23 cellular contexts compared by ENCODE assay signal in the genomic region with DNA sequence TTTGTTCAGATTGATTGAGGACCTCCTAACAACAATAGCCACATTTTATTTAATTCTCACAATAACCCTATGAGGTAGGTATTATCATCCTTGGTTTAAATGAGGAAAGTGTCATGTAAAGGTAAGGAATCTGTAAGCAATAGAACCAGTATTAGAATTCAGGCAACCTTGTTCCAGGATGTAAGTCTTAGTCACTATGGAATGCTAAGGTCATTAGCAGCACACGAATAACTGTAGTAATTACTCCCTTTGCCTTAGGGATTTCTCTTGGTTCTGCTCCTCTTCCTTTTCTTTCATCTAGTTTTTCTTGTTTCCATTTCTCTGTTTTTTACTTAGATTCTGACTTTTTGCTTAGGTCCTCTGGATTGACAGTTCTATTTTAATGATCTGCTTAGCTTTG. TPM values are rescaled to one million over a fixed set of nuclear protein-coding genes. Genes with fewer than 3 reads are reported as not detected.
A peak's percentile ranks its signal among the peaks of the same experiment; 100 is the strongest.
DNase-seq lines count a peak whose midpoint lies in the region; ATAC-seq and TF ChIP-seq lines count a peak whose summit lies in the region.
"Had no signal": no experiment of that assay in that cellular context is flagged by ENCODE, and none has a peak within 500 bp of the region (broad histone marks: within the 10 kb centered on the region; RNA-seq: fewer than 3 reads in every experiment).

No MANE protein-coding gene starts in this region.

- no peaks in the 10 kb centered on the region for H3K36me3 ChIP-seq in GM23338 (ENCODE audit: insufficient read depth)
- no peaks in the 10 kb centered on the region for H3K36me3 ChIP-seq in osteoblast (ENCODE audit: insufficient read depth, low read length)
- H3K36me3 ChIP-seq: heart right ventricle, sigmoid colon, SJSA1, vagina had no signal

- H3K4me2 ChIP-seq in GM23338: no peak overlapping the region
- H3K4me2 ChIP-seq in osteoblast (ENCODE audit: insufficient read depth, low read length): no peak overlapping the region

- H3K4me3 Mint-ChIP-seq in CD4-positive, alpha-beta T cell: peak overlapping the region; percentile 1
- H3K4me3 Mint-ChIP-seq in GM23338: no peak overlapping the region
- H3K4me3 Mint-ChIP-seq in T-helper 17 cell: no peak overlapping the region
- H3K4me3 Mint-ChIP-seq in CD14-positive monocyte: no peak overlapping the region
- H3K4me3 Mint-ChIP-seq: activated CD4-positive, alpha-beta T cell treated with anti-CD3 and anti-CD28 coated beads, Interleukin-2, amount 10 ng/mL, durations not matched to agents 7 days and 5 days; activated naive CD8-positive, alpha-beta T cell had no signal

- peaks cover 8% of the 10 kb centered on the region for H3K36me3 Mint-ChIP-seq in CD4-positive, alpha-beta T cell (ENCODE audit: low read depth)
- no peaks in the 10 kb centered on the region; the same call in 2 of the 3 replicates for H3K36me3 Mint-ChIP-seq in GM23338 (ENCODE audit: low read depth)
- no peaks in the 10 kb centered on the region for H3K36me3 Mint-ChIP-seq in T-helper 17 cell (ENCODE audit: low read depth)
- peaks cover 0 to 2% of the 10 kb centered on the region in 2 donors for H3K36me3 Mint-ChIP-seq in CD14-positive monocyte
- H3K36me3 Mint-ChIP-seq: activated naive CD8-positive, alpha-beta T cell had no signal

- 0 out of 2 replicates have a peak, but pooled peaks cover 3% of the 10 kb centered on the region for H3K9me2 ChIP-seq in GM23338 (ENCODE audit: insufficient read depth)

- peaks cover 77% of the 10 kb centered on the region for H3K4me1 Mint-ChIP-seq in CD4-positive, alpha-beta T cell (ENCODE audit: low read depth)
- no peaks in the 10 kb centered on the region; the same call in 2 of the 3 replicates for H3K4me1 Mint-ChIP-seq in GM23338
- peaks cover 24% of the 10 kb centered on the region for H3K4me1 Mint-ChIP-seq in T-helper 17 cell
- H3K4me1 Mint-ChIP-seq in CD14-positive monocyte: peaks cover 6% of the 10 kb centered on the region

- no peak overlapping the region for H3K27ac ChIP-seq in CD4-positive, alpha-beta T cell (ENCODE audit: low read depth, low read length)
- H3K27ac ChIP-seq in GM23338 (ENCODE audit: low read depth) (no peak overlapping the region), osteoblast (ENCODE audit: low read depth, low read length) (no peak overlapping the region)
- H3K27ac ChIP-seq: body of pancreas, sigmoid colon, SJSA1, vagina had no signal

- no peak overlapping the region for H2AFZ ChIP-seq in GM23338
- H2AFZ ChIP-seq in osteoblast (ENCODE audit: low read length): no peak overlapping the region

- intact Hi-C loops in CD4-positive, alpha-beta T cell (cut with DNase I, micrococcal nuclease): loop anchor here in 1 of 2 experiments (5.0 kb wide), 1 partner anchor 34 kb away; no protein-coding TSS in a partner anchor
- intact Hi-C loops in CD14-positive monocyte (cut with micrococcal nuclease): loop anchor here in 1 of 2 donors (10.0 kb wide), 1 partner anchor 61 kb away; no protein-coding TSS in a partner anchor

- no peaks in the 10 kb centered on the region for H3K4me1 ChIP-seq in GM23338 (ENCODE audit: insufficient read depth)
- H3K4me1 ChIP-seq in osteoblast (ENCODE audit: insufficient read depth, low read length): peaks cover 4% of the 10 kb centered on the region
- H3K4me1 ChIP-seq: body of pancreas, SJSA1, vagina had no signal

- no peaks in the 10 kb centered on the region for H4K20me1 ChIP-seq in GM23338 (replicated peaks; ENCODE audit: insufficient read depth)
- no peaks in the 10 kb centered on the region for H4K20me1 ChIP-seq in osteoblast (ENCODE audit: insufficient read depth, low read length)

- no peaks in the 10 kb centered on the region for H3K27me3 ChIP-seq in CD4-positive, alpha-beta T cell (ENCODE audit: control insufficient read depth, insufficient read depth, low read length)
- H3K27me3 ChIP-seq in GM23338 (ENCODE audit: insufficient read depth) (no peaks in the 10 kb centered on the region), osteoblast (ENCODE audit: insufficient read depth, low read length) (no peaks in the 10 kb centered on the region)
- H3K27me3 ChIP-seq: body of pancreas, heart right ventricle, sigmoid colon, SJSA1, vagina had no signal

- peaks cover 6% of the 10 kb centered on the region for H3K9me3 Mint-ChIP-seq in CD4-positive, alpha-beta T cell
- no peaks in the 10 kb centered on the region for H3K9me3 Mint-ChIP-seq in GM23338
- peaks cover 0 to 11% (median 4%) of the 10 kb centered on the region in 7 donors for H3K9me3 Mint-ChIP-seq in CD14-positive monocyte

- H3K9me3 ChIP-seq in CD4-positive, alpha-beta T cell (ENCODE audit: control insufficient read depth, low read length): no peaks in the 10 kb centered on the region
- H3K9me3 ChIP-seq in T-helper 17 cell (ENCODE audit: control insufficient read depth, low read length, poor library complexity, severe bottlenecking): no peaks in the 10 kb centered on the region
- no peaks in the 10 kb centered on the region for H3K9me3 ChIP-seq in osteoblast (ENCODE audit: low read depth, low read length)
- H3K9me3 ChIP-seq: body of pancreas, heart right ventricle, mucosa of descending colon, sigmoid colon, SJSA1, vagina had no signal

- ATAC-seq in CD4-positive, alpha-beta T cell (ENCODE audit: poor library complexity): no peak
- ATAC-seq in GM23338: no peak
- ATAC-seq in T-helper 17 cell: no peak
- ATAC-seq: body of pancreas, heart right ventricle, K562, mucosa of descending colon had no signal

- CTCF ChIA-PET in CD4-positive, alpha-beta T cell (lab: Charles Lee): no interaction called here

- no peak overlapping the region for H3K27ac Mint-ChIP-seq in CD4-positive, alpha-beta T cell
- no peak overlapping the region; the same call in 1 of the 2 replicates for H3K27ac Mint-ChIP-seq in GM23338
- peak overlapping the region; percentile 45 for H3K27ac Mint-ChIP-seq in T-helper 17 cell
- no peak overlapping the region for H3K27ac Mint-ChIP-seq in CD14-positive monocyte
- H3K27ac Mint-ChIP-seq: activated CD4-positive, alpha-beta T cell treated with anti-CD3 and anti-CD28 coated beads, Interleukin-2, amount 10 ng/mL, durations not matched to agents 7 days and 5 days had no signal

- no peak for TF ChIP-seq CTCF in CD4-positive, alpha-beta T cell (IDR thresholded peaks at IDR 0.05)
- no peak for TF ChIP-seq CTCF in GM23338 (conservative IDR thresholded peaks at IDR 0.05; ENCODE audit: low read depth in 2 of 2)
- no peak for TF ChIP-seq CTCF in CD14-positive monocyte (IDR thresholded peaks at IDR 0.05)
- no peak for TF ChIP-seq CTCF in osteoblast (IDR thresholded peaks at IDR 0.05; ENCODE audit: extremely low read depth, low read depth, low read length)

- H3K79me2 ChIP-seq in GM23338 (replicated peaks; ENCODE audit: insufficient read depth) (no peaks in the 10 kb centered on the region), osteoblast (ENCODE audit: insufficient read depth, low read length) (no peaks in the 10 kb centered on the region)

- no peaks in the 10 kb centered on the region for H3F3A ChIP-seq in GM23338 (replicated peaks; ENCODE audit: low read depth)

- H3K4me3 ChIP-seq in GM23338 (no peak overlapping the region), osteoblast (ENCODE audit: insufficient read depth, low read length) (no peak overlapping the region)
- H3K4me3 ChIP-seq: body of pancreas, heart right ventricle, K562, mucosa of descending colon, sigmoid colon, SJSA1, vagina had no signal

- no peak for DNase-seq in CD4-positive, alpha-beta T cell
- DNase-seq in GM23338 (ENCODE audit: low spot score) (peak; percentile 29), T-helper 17 cell (no peak), iPS-NIHi7 (ENCODE audit: extremely low spot score) (peak; percentile 24), CD14-positive monocyte (ENCODE audit: low spot score) (no peak), osteoblast (ENCODE audit: insufficient read length, low spot score, missing footprints) (no peak), T-helper 2 cell (no peak), NCI-H146 treated with DMSO at 0.1 percent for 48 hours (lab: John Stamatoyannopoulos, UW; ENCODE audit: unreplicated experiment) (no peak)
- DNase-seq: activated CD4-positive, alpha-beta T cell treated with anti-CD3 and anti-CD28 coated beads, Interleukin-2, amount 10 ng/mL, durations not matched to agents 7 days and 5 days; activated T-cell treated with anti-CD3 and anti-CD28 coated beads for 4 hours; body of pancreas; heart right ventricle; kidney; mucosa of descending colon; NCI-H1048; NCI-H2081; NCI-H524 treated with DMSO at 0.1 percent for 48 hours; nucleus accumbens; sigmoid colon had no signal

- H3K27me3 Mint-ChIP-seq in CD4-positive, alpha-beta T cell: no peaks in the 10 kb centered on the region
- peaks cover 2% of the 10 kb centered on the region for H3K27me3 Mint-ChIP-seq in GM23338 (ENCODE audit: insufficient read depth, low read depth, poor library complexity)
- H3K27me3 Mint-ChIP-seq in T-helper 17 cell: no peaks in the 10 kb centered on the region
- peaks cover 0 to 2% (median 0%) of the 10 kb centered on the region in 3 donors for H3K27me3 Mint-ChIP-seq in CD14-positive monocyte (ENCODE audit: low read depth in 3 of 3)
- H3K27me3 Mint-ChIP-seq: activated CD4-positive, alpha-beta T cell treated with anti-CD3 and anti-CD28 coated beads, Interleukin-2, amount 10 ng/mL, durations not matched to agents 7 days and 5 days; activated naive CD8-positive, alpha-beta T cell had no signal

- POLR2A ChIA-PET in CD4-positive, alpha-beta T cell (lab: Charles Lee): interaction anchor here (1.3 to 1.6 kb wide), 2 partner anchors 35 to 57 kb away, joined by 3 to 9 read pairs; no protein-coding TSS in a partner anchor

TF ChIP-seq in GM23338, 12 proteins besides CTCF, POLR2A, EP300 and RAD21 (continues in another document):
- no peak for TF ChIP-seq NANOG (IDR thresholded peaks at IDR 0.05; ENCODE audit: borderline replicate concordance)
- TF ChIP-seq EZH2phosphoT487 (IDR thresholded peaks at IDR 0.05; ENCODE audit: unreplicated experiment): no peak
- TF ChIP-seq EZH2 (IDR thresholded peaks at IDR 0.05; ENCODE audit: low read depth, unreplicated experiment): no peak
- TF ChIP-seq, protein P1, sequence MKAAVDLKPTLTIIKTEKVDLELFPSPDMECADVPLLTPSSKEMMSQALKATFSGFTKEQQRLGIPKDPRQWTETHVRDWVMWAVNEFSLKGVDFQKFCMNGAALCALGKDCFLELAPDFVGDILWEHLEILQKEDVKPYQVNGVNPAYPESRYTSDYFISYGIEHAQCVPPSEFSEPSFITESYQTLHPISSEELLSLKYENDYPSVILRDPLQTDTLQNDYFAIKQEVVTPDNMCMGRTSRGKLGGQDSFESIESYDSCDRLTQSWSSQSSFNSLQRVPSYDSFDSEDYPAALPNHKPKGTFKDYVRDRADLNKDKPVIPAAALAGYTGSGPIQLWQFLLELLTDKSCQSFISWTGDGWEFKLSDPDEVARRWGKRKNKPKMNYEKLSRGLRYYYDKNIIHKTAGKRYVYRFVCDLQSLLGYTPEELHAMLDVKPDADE (IDR thresholded peaks at IDR 0.05): no peak
- no peak for TF ChIP-seq ZNF331 (CRISPR knock-in tag; IDR thresholded peaks at IDR 0.05; ENCODE audit: low read depth)
- TF ChIP-seq STAT1 (IDR thresholded peaks at IDR 0.05; ENCODE audit: unreplicated experiment): no peak

RNA-seq across cellular contexts. Expression of a gene that starts 23.1 kb away (rescaled TPM):
- not detected for total RNA-seq in CD4-positive, alpha-beta T cell
- total RNA-seq in GM23338 (2014; rRNA removed; shearing (Covaris generic)): not detected in 2 replicates
- not detected in 2 replicates for polyA plus RNA-seq in GM23338 (2016; fragmentation: Nextera tagmentation; extraction: Ambion mirVana)
- total RNA-seq in T-helper 17 cell: not detected
- polyA plus RNA-seq in CD14-positive monocyte: not detected
- total RNA-seq in osteoblast: 0.36 TPM in 1 of 2 replicates, not detected in the other
- total RNA-seq: activated CD4-positive, alpha-beta T cell treated with anti-CD3 and anti-CD28 coated beads, Interleukin-2, amount 10 ng/mL, durations not matched to agents 7 days and 5 days; body of pancreas; heart right ventricle; K562; mucosa of descending colon; sigmoid colon; SJSA1; vagina had no signal
- polyA plus RNA-seq: heart right ventricle, sigmoid colon had no signal

Comparison
In these comparisons a context has a peak if more than half of its experiments do, and no peak if none do; other contexts are left out.
1. DNase-seq: peak in GM23338 (single experiment) and iPS-NIHi7 (single experiment); none in CD4-positive, alpha-beta T cell (0 of 10), T-helper 17 cell (0 of 3), CD14-positive monocyte (single experiment), osteoblast (single experiment), T-helper 2 cell (0 of 5) and NCI-H146 treated with DMSO at 0.1 percent for 48 hours (single experiment).